21 cellular contexts compared by ENCODE assay signal in the genomic region with DNA sequence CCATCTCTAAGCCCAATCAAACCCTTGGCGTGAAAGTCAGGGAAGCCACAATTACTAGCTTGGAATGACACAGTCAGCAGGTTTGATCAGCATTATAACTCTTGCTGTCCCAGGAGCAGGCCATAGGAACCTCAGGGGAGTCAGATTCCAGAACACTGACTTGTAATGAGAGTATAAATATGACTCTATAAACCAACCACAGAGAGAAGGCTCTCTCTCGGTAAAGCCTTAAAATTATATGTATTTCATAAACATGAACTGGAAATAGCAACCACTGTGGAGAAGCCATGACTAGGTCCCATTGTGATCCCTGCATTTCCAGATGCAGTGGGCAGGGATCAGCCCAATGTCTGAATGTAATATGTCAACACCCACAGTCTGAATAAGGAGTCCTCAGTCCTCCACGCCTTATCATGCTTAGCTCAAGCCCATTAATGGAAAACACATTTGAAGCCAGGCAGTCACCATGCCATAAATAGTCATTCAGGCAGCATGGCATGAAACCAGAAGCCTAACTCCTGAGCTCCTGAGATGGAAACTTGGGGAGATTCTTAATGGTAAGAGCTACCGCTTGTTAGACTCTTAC.
"Had no signal": no experiment of that assay in that cellular context is flagged by ENCODE, and none has a peak within 500 bp of the region (broad histone marks: within the 10 kb centered on the region; RNA-seq: fewer than 3 reads in every experiment).

No MANE protein-coding gene starts in this region.

- H3K4me3 ChIP-seq: ascending aorta, cardiac muscle cell, dorsolateral prefrontal cortex, gastrocnemius medialis, pancreas, right lobe of liver, tibial artery, uterus had no signal

- DNase-seq: activated CD4-positive, alpha-beta T cell treated with anti-CD3 and anti-CD28 coated beads for 1 hour; activated CD8-positive, alpha-beta memory T cell treated with anti-CD3 and anti-CD28 coated beads for 24 hours; activated CD8-positive, alpha-beta memory T cell treated with anti-CD3 and anti-CD28 coated beads, Interleukin-2, amount 50 U/mL, for 48 hours; activated effector memory CD4-positive, alpha-beta T cell treated with Interleukin-2 at 50 U/mL for 16 hours; activated T-cell treated with anti-CD3 and anti-CD28 coated beads, Interleukin-2, amount 50 U/mL, for 48 hours; dorsolateral prefrontal cortex; endodermal cell; gastrocnemius medialis; mesendoderm; naive thymus-derived CD8-positive, alpha-beta T cell; pancreas; right lobe of liver; stimulated activated CD4-positive, alpha-beta T cell treated with anti-CD3 and anti-CD28 coated beads, Interleukin-4, amount 100 ng/mL, for 24 hours; SW 1271; tibial artery; uterus; WERI-Rb-1 had no signal

- H3K4me1 ChIP-seq: ascending aorta, gastrocnemius medialis, pancreas, right lobe of liver, uterus had no signal

- H3K27ac ChIP-seq: ascending aorta, cardiac muscle cell, dorsolateral prefrontal cortex, gastrocnemius medialis, neutrophil, pancreas, right lobe of liver, tibial artery, uterus, WERI-Rb-1 had no signal

- H3K36me3 ChIP-seq: ascending aorta, cardiac muscle cell, gastrocnemius medialis, neutrophil, pancreas, right lobe of liver, uterus, WERI-Rb-1 had no signal

- H3K27me3 ChIP-seq: ascending aorta, cardiac muscle cell, dorsolateral prefrontal cortex, gastrocnemius medialis, neutrophil, pancreas, right lobe of liver, tibial artery, uterus had no signal

- ATAC-seq: gastrocnemius medialis; naive thymus-derived CD8-positive, alpha-beta T cell; pancreas; right lobe of liver; stimulated activated memory B cell treated with anti-CD40 and anti-IgM and Interleukin-4, amounts not matched to agents 10 μg/mL and 1 μg/mL and 100 μg/mL, for 72 hours had no signal

- H3K9me3 ChIP-seq: ascending aorta, gastrocnemius medialis, neutrophil, pancreas, right lobe of liver, tibial artery, uterus had no signal
